Comparison of ENCODE assay signal across 25 cellular contexts in the genomic region with DNA sequence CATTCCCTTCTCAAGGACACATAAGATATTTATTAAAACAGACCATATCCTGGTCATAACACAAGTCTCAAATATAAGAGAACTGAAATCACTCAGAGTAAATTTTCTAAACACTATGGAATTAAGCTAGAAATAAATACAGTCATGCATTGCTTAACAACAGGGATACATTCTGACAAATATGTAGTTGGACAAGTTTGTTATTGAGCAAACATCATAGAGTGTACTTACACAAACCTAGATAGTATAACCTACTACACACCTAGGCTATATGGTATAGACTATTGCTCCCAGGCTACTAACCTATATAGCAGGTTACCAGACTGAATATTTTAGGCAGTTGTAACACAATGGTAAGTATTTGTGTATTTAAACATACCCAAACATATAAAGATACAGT.
DNase-seq lines count a peak whose midpoint lies in the region; ATAC-seq, FAIRE-seq and TF ChIP-seq lines count a peak whose summit lies in the region.
"Had no signal": no experiment of that assay in that cellular context is flagged by ENCODE, and none has a peak within 500 bp of the region (broad histone marks: within the 10 kb centered on the region; RNA-seq: fewer than 3 reads in every experiment).

No MANE protein-coding gene starts in this region.

- no peak overlapping the region for H3K27ac ChIP-seq in HEK293 (ENCODE audit: extremely low read depth, low read depth, low read length)
- no peak overlapping the region for H3K27ac ChIP-seq in trophoblast cell (ENCODE audit: low read depth, low read length)
- H3K27ac ChIP-seq: BLaER1 had no signal

- ATAC-seq in HG02623 (IDR thresholded peaks at IDR 0.05; ENCODE audit: unreplicated experiment) = no peak

- no peaks in the 10 kb centered on the region for H3K9me3 ChIP-seq in HEK293 (ENCODE audit: control insufficient read depth, insufficient read depth, low read depth, low read length)
- no peaks in the 10 kb centered on the region for H3K9me3 ChIP-seq in trophoblast cell (ENCODE audit: insufficient read depth, low read depth, low read length)
- H3K9me3 ChIP-seq: BE2C, BLaER1, Caco-2 had no signal

- H4K91ac ChIP-seq in trophoblast cell (ENCODE audit: low read depth, low read length) = no peak overlapping the region

- no peak overlapping the region for H3K23ac ChIP-seq in trophoblast cell (ENCODE audit: low read length)

- H3K4me2 ChIP-seq in trophoblast cell (ENCODE audit: low read length) = no peak overlapping the region
- H3K4me2 ChIP-seq: BLaER1 had no signal

- H3K4me3 ChIP-seq in HEK293 (ENCODE audit: low read depth, low read length) = no peak overlapping the region
- no peak overlapping the region for H3K4me3 ChIP-seq in epithelial cell of esophagus (ENCODE audit: low read length)
- H3K4me3 ChIP-seq in trophoblast cell (ENCODE audit: low read depth, low read length) = no peak overlapping the region
- H3K4me3 ChIP-seq: BLaER1 had no signal

- FAIRE-seq in H54 (lab: Jason Lieb, UNC) = peak; percentile 30
- FAIRE-seq: A204.1, D721Med, G401.6, GM12891, GM19239 had no signal

- TF ChIP-seq CTCF in HEK293 (tag by site-specific recombination; IDR thresholded peaks at IDR 0.05) = no peak
- no peak for TF ChIP-seq CTCF in epithelial cell of esophagus (IDR thresholded peaks at IDR 0.05; ENCODE audit: insufficient read depth, low read depth, low read length, missing control alignments)

- H3K27me3 ChIP-seq in trophoblast cell (ENCODE audit: insufficient read depth, low read length) = no peaks in the 10 kb centered on the region
- H3K27me3 ChIP-seq: BE2C, BLaER1 had no signal

- no peak overlapping the region for H4K12ac ChIP-seq in trophoblast cell (ENCODE audit: low read depth, low read length)

- CTCF ChIA-PET in HEK293 (lab: Yijun Ruan, JAX) = interaction anchor here (0.7 to 1.1 kb wide), 2 partner anchors 12 to 208 kb away, joined by 3 read pairs; no protein-coding TSS in a partner anchor

- H3K36me3 ChIP-seq in HEK293 (ENCODE audit: control insufficient read depth in 2 of 2, insufficient read depth in 1 of 2, low read length in 2 of 2) (no peaks in the 10 kb centered on the region), trophoblast cell (ENCODE audit: control insufficient read depth in 1 of 2, insufficient read depth in 2 of 2, low read length in 2 of 2) (no peaks in the 10 kb centered on the region)
- H3K36me3 ChIP-seq: BE2C, BLaER1 had no signal

- H3K9ac ChIP-seq in trophoblast cell (ENCODE audit: low read length) = no peak overlapping the region
- H3K9ac ChIP-seq: BLaER1 had no signal

- H2BK120ac ChIP-seq in trophoblast cell (ENCODE audit: insufficient read depth, low read length, poor library complexity) = no peak overlapping the region

- H3K79me2 ChIP-seq in trophoblast cell (ENCODE audit: control insufficient read depth, insufficient read depth, low read length, poor library complexity) = no peaks in the 10 kb centered on the region

- no peak overlapping the region for H2AK5ac ChIP-seq in trophoblast cell (ENCODE audit: low read length)

- H3K14ac ChIP-seq in trophoblast cell (ENCODE audit: low read length) = no peak overlapping the region

- no peak for TF ChIP-seq POLR2A in H54 (IDR thresholded peaks at IDR 0.05; ENCODE audit: low read depth, low read length)

- no peak overlapping the region for H3K18ac ChIP-seq in trophoblast cell (ENCODE audit: low read length)

- H3K4ac ChIP-seq in trophoblast cell (ENCODE audit: low read depth, low read length) = no peak overlapping the region

- H2BK12ac ChIP-seq in trophoblast cell (ENCODE audit: low read length) = no peak overlapping the region

- no peak overlapping the region for H2AFZ ChIP-seq in trophoblast cell (ENCODE audit: insufficient read depth, low read length, poor library complexity)

- POLR2A ChIA-PET in HEK293 (lab: Yijun Ruan, JAX) = no interaction called here

- no peak overlapping the region for H2BK5ac ChIP-seq in trophoblast cell (ENCODE audit: low read depth, low read length, poor library complexity)

- no peak for DNase-seq in H54 (ENCODE audit: insufficient read length, low spot score)
- DNase-seq in epithelial cell of esophagus (ENCODE audit: low read depth) = peak; percentile 22
- DNase-seq in trophoblast cell = peak; percentile 27 to 91
- DNase-seq in SW 1271 (lab: John Stamatoyannopoulos, UW) = no peak
- no peak for DNase-seq in COLO829 (ENCODE audit: low spot score)
- no peak for DNase-seq in NCI-H2171 (lab: John Stamatoyannopoulos, UW)
- DNase-seq: 8988T; ACHN; BE2C; C1 segment of cervical spinal cord; Caco-2; Calu3; CD4-positive, alpha-beta memory T cell; CD4-positive, CD25-positive, alpha-beta regulatory T cell; CD8-positive, alpha-beta memory T cell; DMS79 treated with DMSO at 0.1 percent for 48 hours; GF-D8 had no signal

- H3K79me1 ChIP-seq in trophoblast cell (ENCODE audit: low read length) = no peaks in the 10 kb centered on the region

- no peaks in the 10 kb centered on the region for H3K4me1 ChIP-seq in HEK293 (ENCODE audit: control insufficient read depth, insufficient read depth, low read length)
- H3K4me1 ChIP-seq in trophoblast cell (ENCODE audit: control insufficient read depth in 1 of 2, insufficient read depth in 2 of 2, low read length in 2 of 2) = no peaks in the 10 kb centered on the region
- H3K4me1 ChIP-seq: BE2C, BLaER1, Caco-2 had no signal

- H4K8ac ChIP-seq in trophoblast cell (ENCODE audit: low read depth, low read length) = no peak overlapping the region

TF ChIP-seq in HEK293, 187 proteins besides CTCF, POLR2A, EP300 and RAD21:
- TF ChIP-seq IKZF3 (tag by site-specific recombination; IDR thresholded peaks at IDR 0.05) (no peak), ZNF350 (tag by site-specific recombination; IDR thresholded peaks at IDR 0.05) (0 out of 2 replicates have a peak, but pooled peaks have one; percentile 24)
TF ChIP-seq in HEK293: peak in this region for 1.

Comparison
In these comparisons a context has a peak if more than half of its experiments do, and no peak if none do; other contexts are left out.
1. DNase-seq: peak in epithelial cell of esophagus (single experiment) and trophoblast cell (2 of 2); none in H54 (single experiment), SW 1271 (0 of 2), COLO829 (single experiment) and NCI-H2171 (single experiment).